8 cellular contexts compared by ENCODE assay signal in the genomic region with DNA sequence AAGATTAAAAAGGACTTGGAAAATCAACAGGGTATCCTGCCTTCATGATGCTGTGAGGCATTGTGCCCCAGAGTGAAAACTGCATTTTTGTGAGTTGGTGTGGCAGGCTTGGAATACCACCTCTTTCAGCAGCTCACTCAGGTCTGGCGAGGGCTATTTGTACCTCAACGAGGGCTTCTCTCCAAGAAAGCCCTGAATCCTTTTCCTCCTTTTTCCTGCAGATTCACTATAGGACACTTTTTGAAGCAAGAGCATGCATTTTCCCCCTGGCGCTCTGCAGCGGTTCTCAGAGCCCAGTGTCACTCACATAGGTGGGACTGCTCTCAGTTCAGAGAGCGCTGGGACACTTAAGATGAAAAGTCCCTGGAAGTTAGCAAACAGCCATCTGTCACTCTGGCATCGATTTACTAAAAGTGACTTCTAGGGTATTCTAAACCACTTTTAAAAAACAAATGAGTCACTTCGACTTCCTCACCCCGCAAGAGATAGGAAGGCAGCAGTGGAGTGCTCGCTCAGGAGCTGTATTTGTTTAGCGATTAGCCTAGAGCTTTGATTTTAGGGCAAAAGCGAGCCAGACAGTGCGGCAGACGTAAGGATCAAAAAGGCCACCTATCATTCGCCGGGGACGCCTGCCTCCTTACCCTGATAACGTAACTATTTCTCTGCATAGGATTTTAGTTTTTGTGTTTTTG. TPM values are rescaled to one million over a fixed set of nuclear protein-coding genes. Genes with fewer than 3 reads are reported as not detected.
DNase-seq lines count a peak whose midpoint lies in the region; ATAC-seq and TF ChIP-seq lines count a peak whose summit lies in the region.

No MANE protein-coding gene starts in this region.

- H3K9ac ChIP-seq in NT2/D1 (ENCODE audit: insufficient read length, low read depth) (peak overlapping the region; percentile 76), parathyroid adenoma (no peak overlapping the region)

- 4 to 9% methylated on average over 17 of the region's 17 CpGs for WGBS in esophagus squamous epithelium, 2 donors

- DNase-seq in GM10266 (ENCODE audit: extremely low spot score) (peak; percentile 15), NT2/D1 (ENCODE audit: low read depth, low spot score) (peak; percentile 6), esophagus squamous epithelium (lab: John Stamatoyannopoulos, UW) (no peak), NCI-H1694 (lab: John Stamatoyannopoulos, UW) (no peak), GM03348 (ENCODE audit: low spot score) (no peak), NCI-H526 treated with DMSO at 0.1 percent for 48 hours (lab: John Stamatoyannopoulos, UW) (no peak)

- intact Hi-C loops in esophagus squamous epithelium (cut with DNase I) = no loop called here

- no peaks in the 10 kb centered on the region for H3K79me2 ChIP-seq in parathyroid adenoma

- H3K4me3 ChIP-seq in NT2/D1 (ENCODE audit: insufficient read length, low read depth) (peak overlapping the region; percentile 71), esophagus squamous epithelium (peak overlapping the region in 3 of 4 donors; percentile 26 to 59 (median 47)), parathyroid adenoma (ENCODE audit: low read depth, low read length) (peak overlapping the region; percentile 25)

- H3K4me2 ChIP-seq in parathyroid adenoma (ENCODE audit: low read length) = peak overlapping the region; percentile 66

- H3K27ac ChIP-seq in esophagus squamous epithelium = no peak overlapping the region
- no peak overlapping the region for H3K27ac ChIP-seq in parathyroid adenoma

- peaks cover 70% of the 10 kb centered on the region for H3K27me3 ChIP-seq in NT2/D1 (ENCODE audit: insufficient read depth, insufficient read length)
- peaks cover 8 to 79% (median 11%) of the 10 kb centered on the region in 4 donors for H3K27me3 ChIP-seq in esophagus squamous epithelium
- H3K27me3 ChIP-seq in parathyroid adenoma (ENCODE audit: control insufficient read depth, insufficient read depth, low read length) = no peaks in the 10 kb centered on the region

- no peak for TF ChIP-seq POLR2A in esophagus squamous epithelium (IDR thresholded peaks at IDR 0.05)

- H3K4me1 ChIP-seq in NT2/D1 (ENCODE audit: insufficient read depth, insufficient read length) (peaks cover 2% of the 10 kb centered on the region), esophagus squamous epithelium (peaks cover 15 to 27% (median 16%) of the 10 kb centered on the region in 3 donors), parathyroid adenoma (no peaks in the 10 kb centered on the region)

- H2AFZ ChIP-seq in parathyroid adenoma = peak overlapping the region; percentile 28

- ATAC-seq in GM21423 (IDR thresholded peaks at IDR 0.05; ENCODE audit: unreplicated experiment) = no peak

- H3K36me3 ChIP-seq in NT2/D1 (ENCODE audit: insufficient read depth, insufficient read length, low read length) = no peaks in the 10 kb centered on the region
- no peaks in the 10 kb centered on the region for H3K36me3 ChIP-seq in esophagus squamous epithelium
- no peaks in the 10 kb centered on the region for H3K36me3 ChIP-seq in parathyroid adenoma (ENCODE audit: control insufficient read depth, insufficient read depth, low read length)

- H3K9me3 ChIP-seq in NT2/D1 (ENCODE audit: insufficient read depth, low read length) = peaks cover 27% of the 10 kb centered on the region
- H3K9me3 ChIP-seq in esophagus squamous epithelium = peaks cover 0 to 10% (median 9%) of the 10 kb centered on the region in 3 donors
- H3K9me3 ChIP-seq in parathyroid adenoma (ENCODE audit: control insufficient read depth, low read length) = no peaks in the 10 kb centered on the region

- TF ChIP-seq CTCF in GM10266 (IDR thresholded peaks at IDR 0.05; ENCODE audit: control insufficient read depth, insufficient read depth, low read depth, missing control alignments) = no peak
- no peak for TF ChIP-seq CTCF in esophagus squamous epithelium (IDR thresholded peaks at IDR 0.05)
- no peak for TF ChIP-seq CTCF in parathyroid adenoma (IDR thresholded peaks at IDR 0.05)

RNA-seq across cellular contexts. Expression of gene LGR5, which starts 0.8 kb away (rescaled TPM):
- total RNA-seq in esophagus squamous epithelium = under 1 TPM in 1 of 4 donors, not detected in 3; 0.21 TPM

Comparison
In these comparisons a context has a peak if more than half of its experiments do, and no peak if none do; other contexts are left out.
1. DNase-seq: peak in GM10266 (single experiment) and NT2/D1 (single experiment); none in esophagus squamous epithelium (single experiment), NCI-H1694 (single experiment), GM03348 (single experiment) and NCI-H526 treated with DMSO at 0.1 percent for 48 hours (single experiment).
2. Peak in every context shown above with its lines, with median percentiles within 50 percentile points of each other: H3K4me3 ChIP-seq.